ENCODE assay signal across 18 cellular contexts in the genomic region with DNA sequence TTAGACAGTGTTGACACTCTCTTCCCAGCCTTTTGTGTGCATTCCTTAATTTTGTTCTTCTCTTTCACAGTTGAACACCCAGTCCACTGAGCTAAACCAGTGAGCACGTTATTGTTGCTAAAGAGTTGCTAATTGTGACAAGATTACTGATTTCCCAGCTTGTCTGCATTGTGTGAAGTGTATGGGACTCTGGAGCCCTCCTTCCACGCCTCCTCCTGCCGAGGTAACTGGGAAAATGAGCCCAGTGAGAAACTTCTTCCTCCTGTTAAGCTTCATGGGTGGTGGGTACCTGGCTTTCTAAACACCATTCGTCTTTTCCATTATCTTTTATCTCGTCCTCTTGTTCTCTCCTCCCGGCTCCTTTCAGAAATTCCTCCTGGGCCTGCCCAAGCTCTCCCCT. TPM values are rescaled to one million over a fixed set of nuclear protein-coding genes. Genes with fewer than 3 reads are reported as not detected.
A peak's percentile ranks its signal among the peaks of the same experiment; 100 is the strongest.
DNase-seq lines count a peak whose midpoint lies in the region; ATAC-seq, FAIRE-seq and TF ChIP-seq lines count a peak whose summit lies in the region.
"Had no signal": no experiment of that assay in that cellular context is flagged by ENCODE, and none has a peak within 500 bp of the region (broad histone marks: within the 10 kb centered on the region; RNA-seq: fewer than 3 reads in every experiment).

No MANE protein-coding gene starts in this region.

- in situ Hi-C loops in HepG2 (cut with HindIII; ENCODE audit: extremely low pct_ligation_motif_present, low pct_unique_long_range_greater_than_20kb): loop anchor here (10.0 kb wide), 1 partner anchor 112 kb away; no protein-coding TSS in a partner anchor

- no peak overlapping the region for H3K9ac ChIP-seq in HepG2 (ENCODE audit: insufficient read depth, low read depth, low read length)
- no peak overlapping the region for H3K9ac ChIP-seq in H1 (replicated peaks in 1 of 4; ENCODE audit: extremely low read depth in 1 of 4, low read depth in 3 of 4, low read length in 3 of 4)

- H3K36me3 ChIP-seq in HepG2 (replicated peaks in 1 of 2; ENCODE audit: control insufficient read depth in 1 of 2, insufficient read depth in 2 of 2, low read length in 2 of 2) (no peaks in the 10 kb centered on the region), right lobe of liver (no peaks in the 10 kb centered on the region), H1 (ENCODE audit: control insufficient read depth in 2 of 4, insufficient read depth in 4 of 4, low read length in 3 of 4) (no peaks in the 10 kb centered on the region)

- WGBS in HepG2 (ENCODE audit: low lambda C conversion rate): 43% methylated on average over 6 of the region's 6 CpGs
- 51% methylated on average over 6 of the region's 6 CpGs for WGBS in right lobe of liver (ENCODE audit: insufficient coverage, low coverage, low lambda C conversion rate, missing lambda C conversion rate)
- 68% methylated on average over 6 of the region's 6 CpGs; no CpG with 5 or more reads in 1 of the 2 experiments for WGBS in H1 (ENCODE audit: extremely low coverage in 1 of 2, insufficient coverage in 1 of 2, insufficient read length in 1 of 2, insufficient replicate concordance in 2 of 2, low coverage in 1 of 2, low lambda C conversion rate in 2 of 2, missing lambda C conversion rate in 1 of 2), 2 experiments

- H3K4me1 ChIP-seq in HepG2 (ENCODE audit: insufficient read depth, low read length): peaks cover 35% of the 10 kb centered on the region
- H3K4me1 ChIP-seq in right lobe of liver: no peaks in the 10 kb centered on the region
- peaks cover 0 to 6% (median 0%) of the 10 kb centered on the region in 4 experiments; a peak in 3 of 7 replicates for H3K4me1 ChIP-seq in H1 (replicated peaks in 1 of 4; ENCODE audit: control insufficient read depth in 3 of 4, insufficient read depth in 4 of 4, low read length in 3 of 4)

- no peak for TF ChIP-seq EP300 in HepG2 (IDR thresholded peaks at IDR 0.05; ENCODE audit: low read depth in 2 of 2, low read length in 2 of 2)
- no peak for TF ChIP-seq EP300 in HepG2 (CRISPR knock-in tag; IDR thresholded peaks at IDR 0.05; ENCODE audit: borderline replicate concordance)
- TF ChIP-seq EP300 in H1 (IDR thresholded peaks at IDR 0.05; ENCODE audit: borderline replicate concordance in 1 of 2, low read depth in 2 of 2, low read length in 2 of 2): no peak

- TF ChIP-seq RAD21 in HepG2 (CRISPR knock-in tag; IDR thresholded peaks at IDR 0.05) (no peak), H1 (IDR thresholded peaks at IDR 0.05 in 1 of 2, conservative IDR thresholded peaks at IDR 0.05 in 1 of 2; ENCODE audit: low read depth in 2 of 2, low read length in 2 of 2) (no peak)

- ATAC-seq in HepG2 (no peak), right lobe of liver (no peak), HG02678 (IDR thresholded peaks at IDR 0.05; ENCODE audit: unreplicated experiment) (no peak)
- ATAC-seq: CD8-positive, alpha-beta T cell had no signal

- H4K8ac ChIP-seq in H1 (ENCODE audit: extremely low read depth, insufficient read depth, low read length): no peak overlapping the region

- H4K20me1 ChIP-seq in HepG2 (ENCODE audit: insufficient read depth, low read length) (no peaks in the 10 kb centered on the region), H1 (replicated peaks in 1 of 2; ENCODE audit: control insufficient read depth in 1 of 2, insufficient read depth in 2 of 2, low read length in 2 of 2) (no peaks in the 10 kb centered on the region)

- POLR2A ChIA-PET in HepG2 (lab: Yijun Ruan, JAX) (interaction anchor here (4.2 kb wide), 1 partner anchor 15 kb away, joined by 16 read pairs; no protein-coding TSS in a partner anchor), H1 (lab: Charles Lee; ENCODE audit: partially characterized antibody) (no interaction called here)

- TF ChIP-seq POLR2A in HepG2 (IDR thresholded peaks at IDR 0.05; ENCODE audit: insufficient read depth in 1 of 2, low read depth in 2 of 2, low read length in 2 of 2) (no peak), right lobe of liver (IDR thresholded peaks at IDR 0.05) (no peak), H1 (IDR thresholded peaks at IDR 0.05; ENCODE audit: control extremely low read depth in 1 of 2, low read depth in 2 of 2, low read length in 2 of 2) (no peak)

- TF ChIP-seq CTCF in HepG2 (CRISPR knock-in tag; IDR thresholded peaks at IDR 0.05) (no peak), right lobe of liver (IDR thresholded peaks at IDR 0.05) (no peak), H1 (IDR thresholded peaks at IDR 0.05; ENCODE audit: control extremely low read depth in 1 of 3, insufficient read depth in 1 of 3, low read depth in 1 of 3, low read length in 3 of 3) (no peak)

- H3K23me2 ChIP-seq in H1 (ENCODE audit: low read depth, low read length): no peaks in the 10 kb centered on the region

- no peak overlapping the region for H2AFZ ChIP-seq in HepG2 (ENCODE audit: low read length)
- H2AFZ ChIP-seq in H1 (ENCODE audit: low read length): peak overlapping the region; percentile 58; the same call in 1 of the 2 replicates

- no peak for DNase-seq in HepG2 (ENCODE audit: low spot score)
- DNase-seq in right lobe of liver: no peak
- DNase-seq in H1 (ENCODE audit: low read depth in 1 of 2, low spot score in 2 of 2): no peak
- DNase-seq in renal cortical epithelial cell (ENCODE audit: low read depth): peak; percentile 13
- DNase-seq in A172 (ENCODE audit: low spot score): no peak
- no peak for DNase-seq in activated CD4-positive, alpha-beta T cell treated with anti-CD3 and anti-CD28 coated beads for 48 hours
- DNase-seq: 8988T; CD8-positive, alpha-beta T cell; COR-L47; DMS153; DND-41; GF-D8; IMR-90; KBM-7 had no signal

- H3K4me3 ChIP-seq in HepG2 (replicated peaks in 1 of 3; ENCODE audit: insufficient read depth in 1 of 3, low read depth in 2 of 3, low read length in 3 of 3) (no peak overlapping the region), right lobe of liver (no peak overlapping the region), H1 (ENCODE audit: extremely low read depth in 1 of 4, insufficient read depth in 2 of 4, low read depth in 3 of 4, low read length in 4 of 4) (no peak overlapping the region)

- H3K27me3 ChIP-seq in HepG2 (ENCODE audit: control insufficient read depth in 1 of 2, insufficient read depth in 2 of 2, low read length in 2 of 2): no peaks in the 10 kb centered on the region
- no peaks in the 10 kb centered on the region for H3K27me3 ChIP-seq in right lobe of liver
- peaks cover 0 to 8% (median 7%) of the 10 kb centered on the region in 4 experiments; a peak in 5 of 7 replicates for H3K27me3 ChIP-seq in H1 (replicated peaks in 1 of 4; ENCODE audit: control insufficient read depth in 3 of 4, extremely low read depth in 1 of 4, insufficient read depth in 3 of 4, low read length in 3 of 4)

- no peak overlapping the region for H3K14ac ChIP-seq in H1 (ENCODE audit: insufficient read length)

- H2AK5ac ChIP-seq in H1 (ENCODE audit: low read depth, low read length): no peak overlapping the region

- H2BK5ac ChIP-seq in H1 (ENCODE audit: low read depth, low read length): no peak overlapping the region

- no peak overlapping the region for H2BK20ac ChIP-seq in H1 (ENCODE audit: low read length)

- H2BK12ac ChIP-seq in H1 (ENCODE audit: low read depth, low read length): no peak overlapping the region

- no peak overlapping the region for H3K56ac ChIP-seq in H1 (replicated peaks; ENCODE audit: insufficient read length, low read depth, low read length)

- no peak overlapping the region for H2BK120ac ChIP-seq in H1 (replicated peaks; ENCODE audit: low read depth, low read length)

- H3K4me2 ChIP-seq in HepG2 (ENCODE audit: low read depth, low read length) (no peak overlapping the region), H1 (ENCODE audit: insufficient read depth in 1 of 2, low read depth in 2 of 2, low read length in 2 of 2) (no peak overlapping the region)

- no peak overlapping the region for H2BK15ac ChIP-seq in H1 (ENCODE audit: low read length)

- CTCF ChIA-PET in HepG2 (lab: Yijun Ruan, JAX; ENCODE audit: low intra/inter-chr PET ratio, low total read pairs) (no interaction called here), H1 (lab: Charles Lee; ENCODE audit: partially characterized antibody) (interaction anchor here (0.6 to 5.0 kb wide), 7 partner anchors 10 to 110 kb away, joined by 3 to 46 read pairs (median 4); no protein-coding TSS in a partner anchor)

- H3K79me2 ChIP-seq in HepG2 (ENCODE audit: insufficient read depth, low read length) (no peaks in the 10 kb centered on the region), H1 (ENCODE audit: control insufficient read depth in 1 of 2, insufficient read depth in 2 of 2, low read length in 2 of 2) (no peaks in the 10 kb centered on the region)

- H3K9me3 ChIP-seq in HepG2 (ENCODE audit: low read length) (no peaks in the 10 kb centered on the region), right lobe of liver (no peaks in the 10 kb centered on the region), H1 (ENCODE audit: insufficient read depth in 2 of 2, low read depth in 1 of 2, low read length in 1 of 2) (peaks cover 0 to 7% of the 10 kb centered on the region in 2 experiments; a peak in 1 of 4 replicates)

- H4K91ac ChIP-seq in H1 (replicated peaks; ENCODE audit: insufficient read length, low read length): no peak overlapping the region

- H3K23ac ChIP-seq in H1 (ENCODE audit: insufficient read length): no peak overlapping the region

- H3K18ac ChIP-seq in H1 (ENCODE audit: extremely low read depth, low read length): no peak overlapping the region

- no TSS peak for BruUV-seq in HepG2 (replicated peaks; lab: Mats Ljungman, UMichigan)

- no peaks in the 10 kb centered on the region for H3K79me1 ChIP-seq in H1 (ENCODE audit: low read depth, low read length)

- FAIRE-seq in HepG2 (lab: Jason Lieb, UNC) (peak; percentile 43), H1 (lab: Jason Lieb, UNC) (no peak)
- FAIRE-seq: D721Med, H54 had no signal

- H3K4ac ChIP-seq in H1 (replicated peaks; ENCODE audit: insufficient read length, low read depth, low read length): no peak overlapping the region

- H3K27ac ChIP-seq in HepG2 (ENCODE audit: extremely low read length, insufficient read depth, low read length) (no peak overlapping the region), right lobe of liver (no peak overlapping the region), H1 (ENCODE audit: low read depth, low read length) (no peak overlapping the region)
- H3K27ac ChIP-seq: C4-2B had no signal

- no peak overlapping the region for H4K5ac ChIP-seq in H1 (ENCODE audit: insufficient read length, low read depth, low read length)

- intact Hi-C loops in HepG2 (cut with micrococcal nuclease; ENCODE audit: unreplicated experiment) (no loop called here), right lobe of liver (cut with DNase I) (no loop called here)

RNA-seq across cellular contexts. Expression of a gene that starts 29.9 kb away (rescaled TPM):
- total RNA-seq in HepG2 (2016; rRNA removed; fragmentation: Illumina TruSeq; extraction: Trizol) (0.86 and 0.90 TPM in 2 replicates), right lobe of liver (under 1 TPM in 1 of 6 experiments, not detected in 5; 0.04 TPM), renal cortical epithelial cell (0.05 and 0.35 TPM in 2 replicates)
- total RNA-seq in HepG2 (2016; cell fraction: cytosol; rRNA removed; fragmentation: Illumina TruSeq; extraction: Trizol; ENCODE audit: low read depth): 0.51 and 0.79 TPM in 2 replicates
- 0.28 and 1.4 TPM in 2 replicates for total RNA-seq in HepG2 (2016; cell fraction: insoluble cytoplasmic fraction; rRNA removed; fragmentation: Illumina TruSeq; extraction: Trizol)
- total RNA-seq in HepG2 (2016; cell fraction: membrane; rRNA removed; fragmentation: Illumina TruSeq; extraction: Trizol): 0.34 and 0.46 TPM in 2 replicates
- total RNA-seq in HepG2 (2016; cell fraction: nucleus; rRNA removed; fragmentation: Illumina TruSeq; extraction: Trizol): 1.9 and 2.2 TPM in 2 replicates
- polyA plus RNA-seq in HepG2 (2011; rRNA removed) (1.6 and 1.8 TPM in 2 replicates), H1 (2011; rRNA removed) (0.14 and 0.19 TPM in 2 replicates)
- 0.98 and 1.4 TPM in 2 replicates for polyA plus RNA-seq in HepG2 (2011; cell fraction: cytosol; rRNA removed)
- 8.8 and 9.2 TPM in 2 replicates for polyA plus RNA-seq in HepG2 (2011; cell fraction: nucleus; rRNA removed)
- polyA plus RNA-seq in HepG2 (2012): 3.3 and 4.0 TPM in 2 replicates
- 0.34 and 0.66 TPM in 2 replicates for polyA plus RNA-seq in HepG2 (2016; cell fraction: cytosol; fragmentation: Illumina TruSeq; extraction: Trizol; ENCODE audit: low read depth)
- 1.1 and 1.3 TPM in 2 replicates for polyA plus RNA-seq in HepG2 (2016; cell fraction: insoluble cytoplasmic fraction; fragmentation: Illumina TruSeq; extraction: Trizol; ENCODE audit: low read depth)
- 0.31 and 1.2 TPM in 2 replicates for polyA plus RNA-seq in HepG2 (2016; cell fraction: membrane; fragmentation: Illumina TruSeq; extraction: Trizol; ENCODE audit: low read depth)
- 2.7 and 3.1 TPM in 2 replicates for polyA plus RNA-seq in HepG2 (2016; cell fraction: nucleus; fragmentation: Illumina TruSeq; extraction: Trizol; ENCODE audit: insufficient read depth, low read depth)
- polyA minus RNA-seq in HepG2 (2011; rRNA and poly(A)+ RNA removed; ENCODE audit: low replicate concordance): 2.5 and 3.0 TPM in 2 replicates
- 0.89 and 1.5 TPM in 2 replicates for polyA minus RNA-seq in HepG2 (2011; cell fraction: cytosol; rRNA and poly(A)+ RNA removed)
- polyA minus RNA-seq in HepG2 (2011; cell fraction: nucleus; rRNA and poly(A)+ RNA removed): 6.1 and 6.3 TPM in 2 replicates
- total RNA-seq in H1 (2021; fragmentation: NEBNext Ultra II Directional; extraction: Animal tissue kit (Norgen Biotek cat#: 25700)): 0.67 and 1.1 TPM in 2 replicates
- polyA plus RNA-seq in H1 (2011; cell fraction: cytosol; rRNA removed): 0.17 TPM
- polyA plus RNA-seq in H1 (2011; cell fraction: nucleus; rRNA removed): 0.57 TPM
- 2.2 to 3.9 TPM (median 3.1 TPM) in 4 replicates for polyA plus RNA-seq in H1 (2012, experiment 1 of 2)
- polyA plus RNA-seq in H1 (2012, experiment 2 of 2): 0.28 TPM
- polyA plus RNA-seq in H1 (2013, experiment 1 of 2): 0.59 TPM
- polyA plus RNA-seq in H1 (2013, experiment 2 of 2): 0.40 TPM
- polyA minus RNA-seq in H1 (2011; rRNA and poly(A)+ RNA removed): 0.19 and 0.20 TPM in 2 replicates
- polyA minus RNA-seq in H1 (2011; cell fraction: cytosol; rRNA and poly(A)+ RNA removed): not detected
- polyA minus RNA-seq in H1 (2011; cell fraction: nucleus; rRNA and poly(A)+ RNA removed): 0.20 TPM
- 0.02 and 0.16 TPM in 2 replicates for total RNA-seq in A172 (2014; rRNA removed; shearing (Covaris generic))
- total RNA-seq: IMR-90 had no signal
- polyA plus RNA-seq: IMR-90 had no signal
